Comparison of ENCODE assay signal across 6 cellular contexts in genomic region chr15:90264649-90265048, GRCh38. TPM values are rescaled to one million over a fixed set of nuclear protein-coding genes. Genes with fewer than 3 reads are reported as not detected.
DNase-seq lines count a peak whose midpoint lies in the region; ATAC-seq, FAIRE-seq and TF ChIP-seq lines count a peak whose summit lies in the region.

No MANE protein-coding gene starts in this region.

- peak overlapping the region; percentile 97 for H3K4me3 Mint-ChIP-seq in activated T-cell treated with anti-CD3 and anti-CD28 coated beads, Interleukin-2, amount 50 U/mL, for 4 hours

- no peaks in the 10 kb centered on the region for H3K9me3 Mint-ChIP-seq in activated T-cell treated with anti-CD3 and anti-CD28 coated beads, Interleukin-2, amount 50 U/mL, for 4 hours

- peaks cover 23% of the 10 kb centered on the region for H3K36me3 ChIP-seq in HUES64 (ENCODE audit: insufficient read depth, low read length)
- H3K36me3 ChIP-seq in right lobe of liver, result peaks cover 0 to 12% (median 0%) of the 10 kb centered on the region in 4 donors

- TF ChIP-seq CTCF in right lobe of liver (IDR thresholded peaks at IDR 0.05) (no peak), omental fat pad (IDR thresholded peaks at IDR 0.05) (no peak)

- peaks cover 9% of the 10 kb centered on the region for H3K36me3 Mint-ChIP-seq in activated T-cell treated with anti-CD3 and anti-CD28 coated beads, Interleukin-2, amount 50 U/mL, for 4 hours (ENCODE audit: insufficient read depth)

- peaks cover 35% of the 10 kb centered on the region for H3K4me1 Mint-ChIP-seq in activated T-cell treated with anti-CD3 and anti-CD28 coated beads, Interleukin-2, amount 50 U/mL, for 4 hours (ENCODE audit: low read depth)

- FAIRE-seq in frontal cortex (lab: Jason Lieb, UNC), result no peak

- TF ChIP-seq POLR2A in right lobe of liver (IDR thresholded peaks at IDR 0.05), result peak; percentile 50

- 72% methylated on average over 4 of the region's 4 CpGs for WGBS in HUES64
- WGBS in right lobe of liver (ENCODE audit: insufficient coverage, low coverage, low lambda C conversion rate, missing lambda C conversion rate), result no CpG with 5 or more reads among the region's 4 CpGs

- peaks cover 25% of the 10 kb centered on the region for H3K4me1 ChIP-seq in HUES64 (ENCODE audit: insufficient read depth, low read length)
- peaks cover 0 to 29% (median 15%) of the 10 kb centered on the region in 4 donors for H3K4me1 ChIP-seq in right lobe of liver

- H3K27ac ChIP-seq in HUES64 (ENCODE audit: low read depth, low read length) (peak overlapping the region; percentile 98), right lobe of liver (peak overlapping the region; percentile 82 to 95 (median 86))

- intact Hi-C loops in right lobe of liver (cut with DNase I), result no loop called here

- DNase-seq in activated T-cell treated with anti-CD3 and anti-CD28 coated beads, Interleukin-2, amount 50 U/mL, for 4 hours, result peak; percentile 14
- DNase-seq in right lobe of liver, result peak; percentile 38 to 55 (median 52)
- no peak for DNase-seq in AG20443 (ENCODE audit: low spot score)
- no peak for DNase-seq in omental fat pad (ENCODE audit: low spot score)
- no peak for DNase-seq in frontal cortex (ENCODE audit: low spot score in 2 of 2)

- H3K27me3 Mint-ChIP-seq in activated T-cell treated with anti-CD3 and anti-CD28 coated beads, Interleukin-2, amount 50 U/mL, for 4 hours (ENCODE audit: low read depth), result no peaks in the 10 kb centered on the region

- no peaks in the 10 kb centered on the region for H3K9me3 ChIP-seq in HUES64 (ENCODE audit: insufficient read depth, low read depth, low read length)
- no peaks in the 10 kb centered on the region for H3K9me3 ChIP-seq in right lobe of liver

- peak overlapping the region; percentile 74 for H3K4me3 ChIP-seq in HUES64 (ENCODE audit: low read length)
- H3K4me3 ChIP-seq in right lobe of liver, result peak overlapping the region; percentile 70 to 98 (median 83)

- H3K9ac ChIP-seq in HUES64 (ENCODE audit: low read depth, low read length), result peak overlapping the region; percentile 94

- ATAC-seq in activated T-cell treated with anti-CD3 and anti-CD28 coated beads, Interleukin-2, amount 50 U/mL, for 4 hours, result peak; percentile 15 to 20
- ATAC-seq in right lobe of liver (peak; percentile 43 to 76 (median 58)), omental fat pad (ENCODE audit: low FRiP score) (no peak)

- H3K27me3 ChIP-seq in HUES64 (ENCODE audit: insufficient read depth, low read length) (no peaks in the 10 kb centered on the region), right lobe of liver (no peaks in the 10 kb centered on the region)

RNA-seq across cellular contexts. Expression of gene NGRN, which starts 0.8 kb away (rescaled TPM):
- polyA plus RNA-seq in HUES64 (2013, experiment 1 of 2), result 67.5 TPM
- 77.6 TPM for polyA plus RNA-seq in HUES64 (2013, experiment 2 of 2)
- total RNA-seq in activated T-cell treated with anti-CD3 and anti-CD28 coated beads, Interleukin-2, amount 50 U/mL, for 4 hours, result 10 to 100 TPM; 36.9 to 38.0 (median 37.1) TPM
- total RNA-seq in right lobe of liver, result 10 to 100 TPM; 24.0 to 29.5 (median 26.4) TPM
- 10 to 100 TPM; 55.5 to 81.7 (median 71.6) TPM for total RNA-seq in omental fat pad
- total RNA-seq in frontal cortex, result 226 TPM

RNA-seq across cellular contexts. Expression of gene TTLL13, which starts 15.3 kb away (rescaled TPM):
- polyA plus RNA-seq in HUES64 (2013, experiment 1 of 2), result not detected
- polyA plus RNA-seq in HUES64 (2013, experiment 2 of 2), result not detected
- under 1 TPM in 2 of 3 donors, not detected in 1; 0.19 to 0.95 TPM for total RNA-seq in activated T-cell treated with anti-CD3 and anti-CD28 coated beads, Interleukin-2, amount 50 U/mL, for 4 hours
- total RNA-seq in right lobe of liver (under 1 TPM in 2 of 6 experiments, not detected in 4; 0.13 to 0.46 TPM), omental fat pad (not detected), frontal cortex (under 0.01 TPM)

RNA-seq across cellular contexts. Expression of gene GDPGP1, which starts 30.6 kb away (rescaled TPM):
- polyA plus RNA-seq in HUES64 (2013, experiment 1 of 2), result 2.7 TPM
- 1.5 TPM for polyA plus RNA-seq in HUES64 (2013, experiment 2 of 2)
- total RNA-seq in activated T-cell treated with anti-CD3 and anti-CD28 coated beads, Interleukin-2, amount 50 U/mL, for 4 hours, result 10 to 100 TPM; 11.4 to 12.9 (median 11.9) TPM
- total RNA-seq in right lobe of liver (10 to 100 TPM in 2 of 6 experiments, 1 to 10 TPM in 4; 3.6 to 13.6 (median 7.3) TPM), omental fat pad (1 to 10 TPM; 4.2 to 8.0 (median 5.2) TPM), frontal cortex (4.9 TPM)

RNA-seq across cellular contexts. Expression of gene CIB1, which starts 30.9 kb away (rescaled TPM):
- 19.5 TPM for polyA plus RNA-seq in HUES64 (2013, experiment 1 of 2)
- 19.7 TPM for polyA plus RNA-seq in HUES64 (2013, experiment 2 of 2)
- total RNA-seq in activated T-cell treated with anti-CD3 and anti-CD28 coated beads, Interleukin-2, amount 50 U/mL, for 4 hours, result 100 to 1,000 TPM; 130 to 158 (median 151) TPM
- total RNA-seq in right lobe of liver (10 to 100 TPM; 43.4 to 83.0 (median 51.0) TPM), omental fat pad (10 to 100 TPM; 27.9 to 48.3 (median 34.5) TPM), frontal cortex (3.7 TPM)

Comparison
In these comparisons a context has a peak if more than half of its experiments do, and no peak if none do; other contexts are left out.
1. DNase-seq: peak in activated T-cell treated with anti-CD3 and anti-CD28 coated beads, Interleukin-2, amount 50 U/mL, for 4 hours (single experiment) and right lobe of liver (3 of 3); none in AG20443 (single experiment), omental fat pad (single experiment) and frontal cortex (0 of 2).